ENCODE assay signal across 8 cellular contexts in the genomic region with DNA sequence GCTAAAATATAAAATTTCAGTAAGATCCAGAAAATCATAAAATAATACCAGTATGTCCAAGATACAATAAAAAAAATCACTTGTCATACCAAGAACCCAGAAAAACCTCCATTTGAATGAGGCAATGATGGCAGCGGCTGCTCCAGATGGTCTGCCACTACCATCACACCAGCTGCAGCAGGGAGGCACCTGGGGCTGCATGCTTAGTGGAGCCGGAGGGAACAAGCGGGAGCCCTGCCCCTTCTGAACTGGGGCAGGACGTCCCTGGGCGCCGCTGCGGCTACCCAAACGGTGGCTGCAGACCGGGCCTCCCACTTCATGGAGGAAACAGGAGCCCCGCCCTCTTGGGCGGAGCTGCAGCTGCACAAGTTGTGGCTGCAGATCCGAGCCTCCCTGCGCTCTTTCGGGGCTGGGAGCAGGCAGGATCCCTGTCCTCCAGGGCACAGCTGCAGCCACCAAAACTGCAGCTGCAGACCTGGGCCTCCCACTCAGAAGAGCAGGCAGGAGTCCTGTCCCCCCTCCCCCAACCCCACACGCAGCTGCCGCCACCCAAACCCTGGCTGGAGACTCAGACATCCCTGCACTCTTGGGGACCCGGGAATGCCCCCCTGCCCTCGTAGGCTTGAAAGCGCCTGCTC. TPM values are rescaled to one million over a fixed set of nuclear protein-coding genes. Genes with fewer than 3 reads are reported as not detected.
DNase-seq lines count a peak whose midpoint lies in the region; ATAC-seq, FAIRE-seq and TF ChIP-seq lines count a peak whose summit lies in the region.

No MANE protein-coding gene starts in this region.

- H3K9me3 ChIP-seq in OCI-LY3 (ENCODE audit: insufficient read depth, low read length): no peaks in the 10 kb centered on the region
- H3K9me3 ChIP-seq in neutrophil: no peaks in the 10 kb centered on the region
- H3K9me3 ChIP-seq in thoracic aorta: peaks cover under 1% of the 10 kb centered on the region

- peaks cover 14% of the 10 kb centered on the region for H3K4me1 ChIP-seq in OCI-LY3 (ENCODE audit: low read length)
- H3K4me1 ChIP-seq in foreskin keratinocyte: no peaks in the 10 kb centered on the region
- H3K4me1 ChIP-seq in neutrophil (ENCODE audit: control insufficient read depth in 1 of 2, insufficient read depth in 1 of 2, low read depth in 1 of 2, low read length in 1 of 2): peaks cover 10 to 12% of the 10 kb centered on the region in 2 experiments
- H3K4me1 ChIP-seq in thoracic aorta (ENCODE audit: control insufficient read depth in 1 of 2, low read depth in 2 of 2): peaks cover 4 to 8% of the 10 kb centered on the region in 2 donors

- peak overlapping the region; percentile 31 for H3K9ac ChIP-seq in OCI-LY3 (ENCODE audit: low read length)

- peak overlapping the region; percentile 60 for H2AFZ ChIP-seq in OCI-LY3 (ENCODE audit: low read depth, low read length)

- ATAC-seq in GM19438 (IDR thresholded peaks at IDR 0.05; ENCODE audit: low read depth, unreplicated experiment): peak; percentile 91
- peak; percentile 86 for ATAC-seq in foreskin keratinocyte
- ATAC-seq in thoracic aorta (ENCODE audit: insufficient number of reproducible peaks, low FRiP score, low read depth): no peak

- no peaks in the 10 kb centered on the region for H4K20me1 ChIP-seq in OCI-LY3 (ENCODE audit: insufficient read depth, low read length)

- peak overlapping the region; percentile 71 for H3K4me2 ChIP-seq in OCI-LY3 (ENCODE audit: low read length)

- H3K4me3 ChIP-seq in OCI-LY3 (ENCODE audit: low read length) (peak overlapping the region; percentile 74), neutrophil (ENCODE audit: low read depth in 1 of 2, low read length in 1 of 2) (peak overlapping the region; percentile 43 to 53), thoracic aorta (peak overlapping the region; percentile 61)

- H3K27me3 ChIP-seq in OCI-LY3 (ENCODE audit: low read depth, low read length): 0 out of 2 replicates have a peak, but pooled peaks cover 3% of the 10 kb centered on the region
- H3K27me3 ChIP-seq in foreskin keratinocyte: no peaks in the 10 kb centered on the region
- no peaks in the 10 kb centered on the region for H3K27me3 ChIP-seq in neutrophil
- H3K27me3 ChIP-seq in thoracic aorta (replicated peaks; ENCODE audit: insufficient read depth): no peaks in the 10 kb centered on the region

- H3K79me2 ChIP-seq in OCI-LY3 (ENCODE audit: low read length): no peaks in the 10 kb centered on the region

- TF ChIP-seq CTCF in C4-2B (conservative IDR thresholded peaks at IDR 0.05): no peak
- no peak for TF ChIP-seq CTCF in OCI-LY3 (IDR thresholded peaks at IDR 0.05; ENCODE audit: low read depth, low read length)
- TF ChIP-seq CTCF in foreskin keratinocyte (conservative IDR thresholded peaks at IDR 0.05): no peak
- TF ChIP-seq CTCF in neutrophil (IDR thresholded peaks at IDR 0.05): no peak
- no peak for TF ChIP-seq CTCF in thoracic aorta (IDR thresholded peaks at IDR 0.05)

- peak; percentile 29 for DNase-seq in HTR-8/SVneo (ENCODE audit: insufficient read length, low spot score)
- DNase-seq in activated T-helper 1 cell treated with Interleukin-2 at 50 U/mL for 16 hours (ENCODE audit: low read depth): peak; percentile 52
- no peak for DNase-seq in foreskin keratinocyte
- no peak for DNase-seq in thoracic aorta (ENCODE audit: low spot score)

- no peaks in the 10 kb centered on the region for H3K36me3 ChIP-seq in OCI-LY3 (replicated peaks; ENCODE audit: low read depth, low read length)
- no peaks in the 10 kb centered on the region for H3K36me3 ChIP-seq in neutrophil
- H3K36me3 ChIP-seq in thoracic aorta: no peaks in the 10 kb centered on the region

- H3K27ac ChIP-seq in C4-2B (peak overlapping the region; percentile 4; the same call in 1 of the 2 replicates), OCI-LY3 (ENCODE audit: low read length) (no peak overlapping the region), foreskin keratinocyte (no peak overlapping the region), neutrophil (no peak overlapping the region), thoracic aorta (no peak overlapping the region)

- no peak for FAIRE-seq in HTR-8/SVneo (lab: Jason Lieb, UNC)

RNA-seq across cellular contexts. Expression of a gene that starts 36.1 kb away (rescaled TPM):
- total RNA-seq in foreskin keratinocyte: not detected in 2 replicates
- polyA plus RNA-seq in foreskin keratinocyte: not detected in 2 replicates
- total RNA-seq in thoracic aorta: not detected

Comparison
In these comparisons a context has a peak if more than half of its experiments do, and no peak if none do; other contexts are left out.
1. DNase-seq: peak in HTR-8/SVneo (single experiment) and activated T-helper 1 cell treated with Interleukin-2 at 50 U/mL for 16 hours (single experiment); none in foreskin keratinocyte (0 of 2) and thoracic aorta (single experiment).
2. Peak in every context shown above with its lines, with median percentiles within 50 percentile points of each other: H3K4me3 ChIP-seq.